In the genomic region with DNA sequence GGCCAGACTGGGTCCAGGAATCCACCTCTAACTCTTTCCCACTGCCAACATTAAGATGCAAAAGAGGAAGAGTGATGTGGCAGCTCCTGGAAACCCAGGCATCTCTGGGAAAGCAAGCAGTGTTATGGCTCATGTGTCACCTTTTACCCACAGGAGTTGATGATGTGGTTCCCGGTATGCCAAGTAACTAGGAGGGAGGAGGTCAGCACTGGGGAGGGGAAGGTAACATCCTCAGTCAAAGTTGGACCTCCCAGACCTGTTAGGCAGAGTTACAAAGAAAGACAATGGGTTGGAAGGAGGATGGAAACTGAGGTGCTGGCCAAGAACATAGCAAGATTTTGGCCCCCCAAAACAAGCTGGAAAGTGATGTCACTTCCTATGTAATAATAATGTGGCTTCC, we compare ENCODE assay signal across 22 cellular contexts. TPM values are rescaled to one million over a fixed set of nuclear protein-coding genes. Genes with fewer than 3 reads are reported as not detected.
DNase-seq lines count a peak whose midpoint lies in the region; ATAC-seq and TF ChIP-seq lines count a peak whose summit lies in the region.
"Had no signal": no experiment of that assay in that cellular context is flagged by ENCODE, and none has a peak within 500 bp of the region (broad histone marks: within the 10 kb centered on the region; RNA-seq: fewer than 3 reads in every experiment).

No MANE protein-coding gene starts in this region.

- no peak overlapping the region for H3K4me3 Mint-ChIP-seq in stimulated activated naive CD8-positive, alpha-beta T cell treated with anti-CD3 and anti-CD28 coated beads, Interleukin-15, amount 100 ng/mL, for 72 hours
- H3K4me3 Mint-ChIP-seq: activated naive CD8-positive, alpha-beta T cell treated with anti-CD3 and anti-CD28 coated beads, Interleukin-2, amount 10 ng/mL, durations not matched to agents 7 days and 5 days; neural crest cell; T-cell had no signal

- peak overlapping the region; percentile 97 for H2AK5ac ChIP-seq in mesenchymal stem cell (ENCODE audit: low read length, severe bottlenecking)

- H3K9me3 Mint-ChIP-seq in stimulated activated naive CD8-positive, alpha-beta T cell treated with anti-CD3 and anti-CD28 coated beads, Interleukin-15, amount 100 ng/mL, for 72 hours = no peaks in the 10 kb centered on the region
- H3K9me3 Mint-ChIP-seq: activated naive CD8-positive, alpha-beta T cell treated with anti-CD3 and anti-CD28 coated beads, Interleukin-2, amount 10 ng/mL, durations not matched to agents 7 days and 5 days; neural crest cell; T-cell had no signal

- no peak overlapping the region for H3K4me2 ChIP-seq in mesenchymal stem cell (ENCODE audit: low read length, poor library complexity, severe bottlenecking)

- H2BK120ac ChIP-seq in mesenchymal stem cell (ENCODE audit: low read depth, low read length) = no peak overlapping the region

- H3K79me1 ChIP-seq in mesenchymal stem cell (replicated peaks; ENCODE audit: low read length, poor library complexity, severe bottlenecking) = peaks cover 3% of the 10 kb centered on the region

- no peak overlapping the region for H2BK15ac ChIP-seq in mesenchymal stem cell (ENCODE audit: low read depth, poor library complexity, severe bottlenecking)

- H3K9me3 ChIP-seq in mesenchymal stem cell (ENCODE audit: control insufficient read depth, low read length) = no peaks in the 10 kb centered on the region

- WGBS in mesenchymal stem cell = 73% methylated on average over 1 of the region's 1 CpG

- no peak overlapping the region for H3K27ac ChIP-seq in mesenchymal stem cell (ENCODE audit: low read length, poor library complexity, severe bottlenecking)
- H3K27ac ChIP-seq: HL-60 had no signal

- DNase-seq in AG10803 (ENCODE audit: low read depth) (peak; percentile 31), NCI-H226 (peak; percentile 13), epithelial cell of esophagus (ENCODE audit: low read depth) (peak; percentile 50), mesenchymal stem cell (no peak)
- no peak for DNase-seq in stimulated activated naive CD8-positive, alpha-beta T cell treated with anti-CD3 and anti-CD28 coated beads, Interleukin-15, amount 100 ng/mL, for 72 hours
- no peak for DNase-seq in activated effector memory CD4-positive, alpha-beta T cell treated with Interleukin-2 at 50 U/mL for 16 hours
- no peak for DNase-seq in stimulated activated CD4-positive, alpha-beta T cell treated with anti-CD3 and anti-CD28 coated beads, Interleukin-2, amount 100 ng/mL, for 24 hours
- DNase-seq: activated CD4-positive, CD25-positive, alpha-beta regulatory T cell; activated CD8-positive, alpha-beta memory T cell treated with anti-CD3 and anti-CD28 coated beads, Interleukin-2, amount 50 U/mL, for 4 hours; activated naive CD8-positive, alpha-beta T cell treated with anti-CD3 and anti-CD28 coated beads, Interleukin-2, amount 10 ng/mL, durations not matched to agents 7 days and 5 days; COR-L47; Karpas-422; NCI-H1694 treated with DMSO at 0.1 percent for 48 hours; NCI-H524; stimulated activated naive CD8-positive, alpha-beta T cell treated with anti-CD3 and anti-CD28 coated beads, Interleukin-15, Interleukin-2, amounts not matched to agents 100 U/mL and 50 U/mL, for 24 hours; T-cell had no signal

- H2BK5ac ChIP-seq in mesenchymal stem cell (ENCODE audit: low read depth, low read length, poor library complexity, severe bottlenecking) = no peak overlapping the region

- H3K27me3 ChIP-seq in mesenchymal stem cell (ENCODE audit: control insufficient read depth in 1 of 2, insufficient read depth in 1 of 2, low read length in 2 of 2) = no peaks in the 10 kb centered on the region

- peaks cover 16 to 26% of the 10 kb centered on the region in 2 experiments for H3K36me3 ChIP-seq in mesenchymal stem cell (ENCODE audit: control insufficient read depth in 1 of 2, insufficient read depth in 2 of 2, low read depth in 1 of 2, low read length in 2 of 2)

- TF ChIP-seq CTCF in AG10803 (conservative IDR thresholded peaks at IDR 0.05; ENCODE audit: low read length) (no peak), epithelial cell of esophagus (IDR thresholded peaks at IDR 0.05; ENCODE audit: insufficient read depth, low read depth, low read length, missing control alignments) (no peak)

- no peak overlapping the region for H3K14ac ChIP-seq in mesenchymal stem cell (ENCODE audit: low read length in 2 of 2)

- H3K27me3 Mint-ChIP-seq in stimulated activated naive CD8-positive, alpha-beta T cell treated with anti-CD3 and anti-CD28 coated beads, Interleukin-15, amount 100 ng/mL, for 72 hours = no peaks in the 10 kb centered on the region
- H3K27me3 Mint-ChIP-seq: activated naive CD8-positive, alpha-beta T cell treated with anti-CD3 and anti-CD28 coated beads, Interleukin-2, amount 10 ng/mL, durations not matched to agents 7 days and 5 days; T-cell had no signal

- H2AFZ ChIP-seq in mesenchymal stem cell (ENCODE audit: low read depth, low read length) = no peak overlapping the region

- no peak overlapping the region for H3K18ac ChIP-seq in mesenchymal stem cell (ENCODE audit: low read depth in 1 of 2, low read length in 2 of 2)

- ATAC-seq in stimulated activated naive CD8-positive, alpha-beta T cell treated with anti-CD3 and anti-CD28 coated beads, Interleukin-15, amount 100 ng/mL, for 72 hours = no peak
- ATAC-seq in GM18907 (IDR thresholded peaks at IDR 0.05; ENCODE audit: unreplicated experiment) = no peak
- ATAC-seq: stimulated activated naive CD8-positive, alpha-beta T cell treated with anti-CD3 and anti-CD28 coated beads, Interleukin-15, Interleukin-2, amounts not matched to agents 100 U/mL and 50 U/mL, for 24 hours; T-cell had no signal

- H4K91ac ChIP-seq in mesenchymal stem cell (ENCODE audit: low read length) = no peak overlapping the region

- peaks cover 2% of the 10 kb centered on the region for H3K4me1 Mint-ChIP-seq in stimulated activated naive CD8-positive, alpha-beta T cell treated with anti-CD3 and anti-CD28 coated beads, Interleukin-15, amount 100 ng/mL, for 72 hours

- peaks cover 15% of the 10 kb centered on the region for H3K4me1 ChIP-seq in mesenchymal stem cell (ENCODE audit: control insufficient read depth, insufficient read depth, low read depth, low read length)

- H3K4ac ChIP-seq in mesenchymal stem cell (ENCODE audit: low read depth in 1 of 2, low read length in 2 of 2) = no peak overlapping the region

- peak overlapping the region in 1 of 2 donors; percentile 51 for H3K27ac Mint-ChIP-seq in stimulated activated naive CD8-positive, alpha-beta T cell treated with anti-CD3 and anti-CD28 coated beads, Interleukin-15, amount 100 ng/mL, for 72 hours
- H3K27ac Mint-ChIP-seq: activated naive CD8-positive, alpha-beta T cell treated with anti-CD3 and anti-CD28 coated beads, Interleukin-2, amount 10 ng/mL, durations not matched to agents 7 days and 5 days; T-cell had no signal

- peak overlapping the region; percentile 15 to 68 for H2BK12ac ChIP-seq in mesenchymal stem cell (ENCODE audit: low read length in 2 of 2)

- H3K4me3 ChIP-seq in AG10803 (ENCODE audit: low read length) (no peak overlapping the region), epithelial cell of esophagus (ENCODE audit: low read length) (no peak overlapping the region), mesenchymal stem cell (ENCODE audit: insufficient read depth in 1 of 2, low read depth in 1 of 2, low read length in 2 of 2) (no peak overlapping the region)
- H3K4me3 ChIP-seq: lung, skin epidermis had no signal

- no peak overlapping the region for H3K9ac ChIP-seq in mesenchymal stem cell (ENCODE audit: low read length)

- no peak overlapping the region for H3K23ac ChIP-seq in mesenchymal stem cell (ENCODE audit: low read length in 2 of 2)

- no peak overlapping the region for H4K8ac ChIP-seq in mesenchymal stem cell (ENCODE audit: low read length)

RNA-seq across cellular contexts. Expression of a gene that starts 17.9 kb away (rescaled TPM):
- polyA plus RNA-seq in mesenchymal stem cell (2013, experiment 1 of 2) = 6,000 TPM
- 5,819 TPM for polyA plus RNA-seq in mesenchymal stem cell (2013, experiment 2 of 2)

RNA-seq across cellular contexts. Expression of a gene that starts 25.5 kb away (rescaled TPM):
- polyA plus RNA-seq in mesenchymal stem cell (2013, experiment 1 of 2) = not detected
- not detected for polyA plus RNA-seq in mesenchymal stem cell (2013, experiment 2 of 2)
- polyA plus RNA-seq: AG04450, lung had no signal

RNA-seq across cellular contexts. Expression of a gene that starts 32.5 kb away (rescaled TPM):
- polyA plus RNA-seq in mesenchymal stem cell (2013, experiment 1 of 2) = not detected
- polyA plus RNA-seq in mesenchymal stem cell (2013, experiment 2 of 2) = not detected
- polyA plus RNA-seq: AG04450, lung had no signal

RNA-seq across cellular contexts. Expression of a gene that starts 55.1 kb away (rescaled TPM):
- not detected for polyA plus RNA-seq in mesenchymal stem cell (2013, experiment 1 of 2)
- polyA plus RNA-seq in mesenchymal stem cell (2013, experiment 2 of 2) = not detected
- polyA plus RNA-seq: AG04450 had no signal

Comparison
In these comparisons a context has a peak if more than half of its experiments do, and no peak if none do; other contexts are left out.
1. DNase-seq: peak in AG10803 (single experiment), NCI-H226 (single experiment) and epithelial cell of esophagus (single experiment); none in mesenchymal stem cell (single experiment), stimulated activated naive CD8-positive, alpha-beta T cell treated with anti-CD3 and anti-CD28 coated beads, Interleukin-15, amount 100 ng/mL, for 72 hours (0 of 2), activated effector memory CD4-positive, alpha-beta T cell treated with Interleukin-2 at 50 U/mL for 16 hours (single experiment) and stimulated activated CD4-positive, alpha-beta T cell treated with anti-CD3 and anti-CD28 coated beads, Interleukin-2, amount 100 ng/mL, for 24 hours (0 of 2).